1 cellular context compared by ENCODE assay signal in the genomic region with DNA sequence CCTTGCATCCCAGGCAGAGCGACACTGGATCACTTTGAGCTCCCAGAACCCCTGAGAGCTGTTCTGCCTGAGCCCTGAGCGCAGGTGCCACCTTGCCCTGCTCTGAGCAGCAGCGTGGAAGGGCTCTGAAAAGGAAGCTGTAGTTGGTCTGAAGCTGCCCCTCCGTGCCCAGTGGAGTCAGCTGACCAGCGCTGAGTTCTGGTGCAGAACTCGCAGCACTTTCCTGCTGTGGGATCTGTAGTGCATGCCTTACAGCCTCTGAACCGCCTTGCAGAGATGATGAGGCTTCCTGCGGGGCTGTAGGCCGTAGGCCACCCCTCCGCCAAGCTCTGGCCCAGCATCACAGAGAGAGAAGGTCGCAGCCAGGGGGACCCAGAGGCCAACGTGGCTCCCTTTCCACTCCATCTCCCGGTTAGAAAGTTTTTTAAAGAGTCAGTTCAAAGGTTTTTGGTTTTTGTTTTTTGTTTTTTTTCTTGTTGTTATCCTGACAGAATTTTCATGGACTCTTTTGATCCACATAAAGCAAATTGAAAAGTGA.
TF ChIP-seq lines count a peak whose summit lies in the region.

No MANE protein-coding gene starts in this region.

TF ChIP-seq in H1, 55 proteins besides CTCF, POLR2A, EP300 and RAD21:
- TF ChIP-seq TCF12 (IDR thresholded peaks at IDR 0.05; ENCODE audit: low read depth, low read length) (no peak), GTF2F1 (IDR thresholded peaks at IDR 0.05; ENCODE audit: borderline replicate concordance, low read depth, low read length) (no peak), SIX5 (IDR thresholded peaks at IDR 0.05; ENCODE audit: low read depth, low read length) (no peak), CBX5 (IDR thresholded peaks at IDR 0.05; ENCODE audit: low read depth, low read length) (no peak), RNF2 (IDR thresholded peaks at IDR 0.05; ENCODE audit: borderline replicate concordance, low read depth, low read length, missing control alignments, poor library complexity, severe bottlenecking) (no peak), CTBP2 (IDR thresholded peaks at IDR 0.05; ENCODE audit: borderline replicate concordance, insufficient read depth, insufficient read length, low read length) (no peak), BCL11A (IDR thresholded peaks at IDR 0.05; ENCODE audit: low read depth in 2 of 2, low read length in 2 of 2) (no peak)
TF ChIP-seq in H1: peak in this region for 0.
